Comparison of ENCODE assay signal across 21 cellular contexts in the genomic region with DNA sequence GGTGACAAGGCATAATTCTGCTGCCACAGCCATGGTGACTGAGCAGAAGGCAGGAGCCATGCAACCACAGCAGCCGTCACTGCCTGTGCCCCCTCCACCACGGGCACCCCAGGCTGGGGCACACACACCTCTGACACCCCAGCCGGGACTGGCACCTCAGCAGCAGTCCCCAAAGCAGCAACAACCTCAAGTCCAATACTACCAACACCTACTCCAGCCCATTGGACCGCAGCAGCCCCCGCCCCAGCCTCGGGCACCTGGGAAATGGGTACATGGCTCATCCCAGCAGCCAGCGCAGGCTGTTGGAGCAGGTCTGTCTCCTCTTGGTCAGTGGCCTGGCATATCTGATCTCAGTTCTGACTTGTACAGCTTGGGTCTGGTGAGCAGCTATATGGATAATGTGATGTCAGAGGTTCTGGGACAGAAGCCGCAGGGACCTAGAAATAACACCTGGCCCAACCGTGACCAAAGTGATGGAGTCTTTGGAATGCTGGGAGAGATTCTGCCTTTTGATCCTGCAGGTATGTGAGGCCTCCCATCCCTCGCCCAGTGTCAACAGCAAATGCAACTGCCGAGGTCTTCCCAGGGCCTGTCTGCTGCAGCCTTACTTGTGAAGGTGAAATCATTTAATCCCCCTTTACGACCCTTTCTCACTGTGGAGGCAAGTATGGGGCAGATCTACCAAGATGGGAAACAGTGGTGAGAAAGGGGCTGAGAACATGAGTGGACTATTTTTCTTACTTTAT.
"Had no signal": no experiment of that assay in that cellular context is flagged by ENCODE, and none has a peak within 500 bp of the region (broad histone marks: within the 10 kb centered on the region; RNA-seq: fewer than 3 reads in every experiment).

No MANE protein-coding gene starts in this region.

- H2AFZ ChIP-seq: parathyroid adenoma had no signal

- H3K4me1 Mint-ChIP-seq: endodermal cell had no signal

- ATAC-seq: activated naive CD8-positive, alpha-beta T cell treated with anti-CD3 and anti-CD28 coated beads, Interleukin-2, amount 50 U/mL, for 24 hours; activated T-cell treated with anti-CD3 and anti-CD28 coated beads, Interleukin-2, amount 50 U/mL, for 72 hours had no signal

- H3K9me3 ChIP-seq: esophagus muscularis mucosa, left ventricle myocardium inferior, right atrium auricular region, tibial nerve had no signal

- H3K9ac ChIP-seq: parathyroid adenoma had no signal

- H3K4me2 ChIP-seq: smooth muscle cell had no signal

- H3K27ac Mint-ChIP-seq: activated B cell treated with CpG ODN at 0.5 μM for 24 hours; activated naive CD4-positive, alpha-beta T cell treated with anti-CD3 and anti-CD28 coated beads for 36 hours; activated naive CD8-positive, alpha-beta T cell treated with anti-CD3 and anti-CD28 coated beads, Interleukin-2, amount 50 U/mL, for 24 hours; activated T-cell treated with anti-CD3 and anti-CD28 coated beads, Interleukin-2, amount 50 U/mL, for 72 hours; dendritic cell treated with granulocyte-macrophage colony-stimulating factor and Interleukin-4, amounts not matched to agents 40 ng/mL and 50 ng/mL, for 4 days; endodermal cell; T-helper 1 cell treated with Interleukin-12 subunit alpha and Interleukin-12 subunit beta and Interleukin-4 antibody, amounts not matched to agents 30 μg/mL and 1 μg/mL, for 36 hours had no signal

- DNase-seq: activated B cell treated with CpG ODN at 0.5 μM for 24 hours; activated effector memory CD4-positive, alpha-beta T cell treated with Interleukin-2 at 50 U/mL for 16 hours; activated naive CD4-positive, alpha-beta T cell treated with anti-CD3 and anti-CD28 coated beads for 36 hours; activated naive CD8-positive, alpha-beta T cell treated with anti-CD3 and anti-CD28 coated beads, Interleukin-2, amount 50 U/mL, for 24 hours; activated T-cell treated with anti-CD3 and anti-CD28 coated beads for 4 hours; activated T-cell treated with anti-CD3 and anti-CD28 coated beads, Interleukin-2, amount 50 U/mL, for 72 hours; amygdala; endodermal cell; left ventricle myocardium inferior; nucleus accumbens; stimulated activated CD4-positive, alpha-beta T cell treated with anti-CD3 and anti-CD28 coated beads, Interleukin-1b, Interleukin-23, amount 100 ng/mL, for 48 hours; stimulated activated naive CD4-positive, alpha-beta T cell treated with Interleukin-2 at 50 U/mL for 16 hours; T1000 had no signal

- H3K4me3 ChIP-seq: esophagus muscularis mucosa, left ventricle myocardium inferior, right atrium auricular region, smooth muscle cell, tibial nerve had no signal

- H3K4me1 ChIP-seq: parathyroid adenoma had no signal

- H3K27ac ChIP-seq: esophagus muscularis mucosa, left ventricle myocardium inferior, parathyroid adenoma, right atrium auricular region, tibial nerve had no signal

- H3K27me3 Mint-ChIP-seq: activated B cell treated with CpG ODN at 0.5 μM for 24 hours; activated naive CD8-positive, alpha-beta T cell treated with anti-CD3 and anti-CD28 coated beads, Interleukin-2, amount 50 U/mL, for 24 hours; central memory CD8-positive, alpha-beta T cell; dendritic cell treated with granulocyte-macrophage colony-stimulating factor and Interleukin-4, amounts not matched to agents 40 ng/mL and 50 ng/mL, for 4 days had no signal

- H3K9me3 Mint-ChIP-seq: activated B cell treated with CpG ODN at 0.5 μM for 24 hours; activated naive CD4-positive, alpha-beta T cell treated with anti-CD3 and anti-CD28 coated beads for 36 hours; activated naive CD8-positive, alpha-beta T cell treated with anti-CD3 and anti-CD28 coated beads, Interleukin-2, amount 50 U/mL, for 24 hours; activated T-cell treated with anti-CD3 and anti-CD28 coated beads, Interleukin-2, amount 50 U/mL, for 72 hours; central memory CD8-positive, alpha-beta T cell; dendritic cell treated with granulocyte-macrophage colony-stimulating factor and Interleukin-4, amounts not matched to agents 40 ng/mL and 50 ng/mL, for 4 days; T-helper 1 cell treated with Interleukin-12 subunit alpha and Interleukin-12 subunit beta and Interleukin-4 antibody, amounts not matched to agents 30 μg/mL and 1 μg/mL, for 36 hours had no signal

- H3K27me3 ChIP-seq: esophagus muscularis mucosa, right atrium auricular region, tibial nerve had no signal

- H3K4me3 Mint-ChIP-seq: activated B cell treated with CpG ODN at 0.5 μM for 24 hours; activated naive CD4-positive, alpha-beta T cell treated with anti-CD3 and anti-CD28 coated beads for 36 hours; activated naive CD8-positive, alpha-beta T cell treated with anti-CD3 and anti-CD28 coated beads, Interleukin-2, amount 50 U/mL, for 24 hours; activated T-cell treated with anti-CD3 and anti-CD28 coated beads, Interleukin-2, amount 50 U/mL, for 72 hours; central memory CD8-positive, alpha-beta T cell; dendritic cell treated with granulocyte-macrophage colony-stimulating factor and Interleukin-4, amounts not matched to agents 40 ng/mL and 50 ng/mL, for 4 days; endodermal cell; T-helper 1 cell treated with Interleukin-12 subunit alpha and Interleukin-12 subunit beta and Interleukin-4 antibody, amounts not matched to agents 30 μg/mL and 1 μg/mL, for 36 hours had no signal
